In the genomic region with DNA sequence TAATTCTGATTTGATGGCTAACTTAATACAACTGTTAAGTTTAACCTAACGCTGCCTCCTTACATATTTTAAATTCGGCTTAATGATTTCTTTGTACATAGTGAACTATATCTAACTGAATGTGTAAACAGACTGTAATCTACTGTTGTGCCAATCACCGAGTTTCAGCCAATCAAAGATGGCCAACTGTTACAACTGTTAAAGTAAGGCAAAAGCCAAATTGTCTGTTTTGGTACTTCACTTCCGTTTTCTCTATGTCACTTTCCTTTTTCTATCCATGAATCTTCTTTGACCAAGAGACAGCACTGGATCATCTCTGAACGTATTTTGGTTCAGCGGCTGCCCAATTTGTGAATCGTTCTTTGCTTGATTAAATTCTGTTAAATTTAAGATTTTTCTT, we compare ENCODE assay signal across 13 cellular contexts.
DNase-seq lines count a peak whose midpoint lies in the region; ATAC-seq and TF ChIP-seq lines count a peak whose summit lies in the region.
"Had no signal": no experiment of that assay in that cellular context is flagged by ENCODE, and none has a peak within 500 bp of the region (broad histone marks: within the 10 kb centered on the region; RNA-seq: fewer than 3 reads in every experiment).

No MANE protein-coding gene starts in this region.

- H3K36me3 ChIP-seq in Loucy (ENCODE audit: insufficient read depth, low read length) (no peaks in the 10 kb centered on the region), OCI-LY3 (replicated peaks; ENCODE audit: low read depth, low read length) (no peaks in the 10 kb centered on the region), SU-DHL-6 (ENCODE audit: low read length) (no peaks in the 10 kb centered on the region), HAP-1 (replicated peaks) (no peaks in the 10 kb centered on the region)

- H3K9me2 ChIP-seq in Loucy (replicated peaks; ENCODE audit: low read depth, low read length) (no peaks in the 10 kb centered on the region), SU-DHL-6 (replicated peaks; ENCODE audit: insufficient read depth, low read length) (no peaks in the 10 kb centered on the region)

- H3K4me3 ChIP-seq in Loucy (ENCODE audit: low read length, poor library complexity, severe bottlenecking) (no peak overlapping the region), OCI-LY3 (ENCODE audit: low read length) (no peak overlapping the region), SU-DHL-6 (ENCODE audit: insufficient read depth, low read length, poor library complexity, severe bottlenecking) (no peak overlapping the region), HAP-1 (no peak overlapping the region)
- H3K4me3 ChIP-seq: A549 had no signal

- H2AFZ ChIP-seq in Loucy (ENCODE audit: low read length): 0 out of 2 replicates have a peak overlapping the region, but pooled peaks have one; percentile 55
- H2AFZ ChIP-seq in OCI-LY3 (ENCODE audit: low read depth, low read length): no peak overlapping the region
- H2AFZ ChIP-seq in SU-DHL-6 (ENCODE audit: low read depth, low read length, severe bottlenecking): no peak overlapping the region

- no peaks in the 10 kb centered on the region for H4K20me1 ChIP-seq in Loucy (ENCODE audit: insufficient read depth, low read length, poor library complexity, severe bottlenecking)
- no peaks in the 10 kb centered on the region for H4K20me1 ChIP-seq in OCI-LY3 (ENCODE audit: insufficient read depth, low read length)
- no peaks in the 10 kb centered on the region for H4K20me1 ChIP-seq in SU-DHL-6 (ENCODE audit: low read depth, low read length)

- H3K27ac ChIP-seq in OCI-LY3 (ENCODE audit: low read length) (no peak overlapping the region), SU-DHL-6 (ENCODE audit: low read depth, low read length) (no peak overlapping the region)
- H3K27ac ChIP-seq: A549, C4-2B had no signal

- H3K4me1 ChIP-seq in Loucy (ENCODE audit: insufficient read depth, low read length, poor library complexity, severe bottlenecking) (peaks cover 10% of the 10 kb centered on the region), OCI-LY3 (ENCODE audit: low read length) (peaks cover 9% of the 10 kb centered on the region), HAP-1 (no peaks in the 10 kb centered on the region)
- H3K4me1 ChIP-seq: A549, Caco-2 had no signal

- H3F3A ChIP-seq in Loucy (ENCODE audit: low read depth): no peaks in the 10 kb centered on the region
- no peaks in the 10 kb centered on the region for H3F3A ChIP-seq in SU-DHL-6 (ENCODE audit: insufficient read depth)

- ATAC-seq in HG02623 (IDR thresholded peaks at IDR 0.05; ENCODE audit: unreplicated experiment): no peak
- no peak for ATAC-seq in T-helper 17 cell
- ATAC-seq: A549 had no signal

- H3K4me3 Mint-ChIP-seq in T-helper 17 cell: no peak overlapping the region
- H3K4me3 Mint-ChIP-seq: CD4-positive, alpha-beta T cell; H9 had no signal

- H3K9me3 ChIP-seq in Loucy (ENCODE audit: insufficient read depth, low read depth, low read length): no peaks in the 10 kb centered on the region; the same call in 1 of the 2 replicates
- H3K9me3 ChIP-seq in OCI-LY3 (ENCODE audit: insufficient read depth, low read length): 0 out of 2 replicates have a peak, but pooled peaks cover 2% of the 10 kb centered on the region
- H3K9me3 ChIP-seq in SU-DHL-6 (ENCODE audit: insufficient read depth, low read length): no peaks in the 10 kb centered on the region
- peaks cover 4% of the 10 kb centered on the region for H3K9me3 ChIP-seq in T-helper 17 cell (ENCODE audit: control insufficient read depth, low read length, poor library complexity, severe bottlenecking)
- no peaks in the 10 kb centered on the region for H3K9me3 ChIP-seq in HAP-1
- H3K9me3 ChIP-seq: A549, Caco-2 had no signal

- H3K79me2 ChIP-seq in Loucy (ENCODE audit: insufficient read depth, low read length): no peaks in the 10 kb centered on the region
- no peaks in the 10 kb centered on the region for H3K79me2 ChIP-seq in OCI-LY3 (ENCODE audit: low read length)
- no peaks in the 10 kb centered on the region for H3K79me2 ChIP-seq in SU-DHL-6 (ENCODE audit: insufficient read depth, low read length)

- H3K36me3 Mint-ChIP-seq in T-helper 17 cell (ENCODE audit: low read depth): no peaks in the 10 kb centered on the region

- H3K9ac ChIP-seq in Loucy (ENCODE audit: low read depth, low read length, poor library complexity, severe bottlenecking) (no peak overlapping the region), OCI-LY3 (ENCODE audit: low read length) (no peak overlapping the region), SU-DHL-6 (ENCODE audit: low read length) (no peak overlapping the region)

- H3K4me1 Mint-ChIP-seq in T-helper 17 cell: no peaks in the 10 kb centered on the region
- H3K4me1 Mint-ChIP-seq: H9 had no signal

- H3K27me3 Mint-ChIP-seq in T-helper 17 cell: peaks cover 21% of the 10 kb centered on the region

- DNase-seq in T-helper 17 cell: no peak
- DNase-seq in HAP-1 (ENCODE audit: low spot score in 2 of 2): no peak
- DNase-seq: AML-193; Caco-2; CD4-positive, alpha-beta T cell; GOT3; H9 had no signal

- H3K27me3 ChIP-seq in Loucy (ENCODE audit: insufficient read depth, low read length, poor library complexity, severe bottlenecking): no peaks in the 10 kb centered on the region
- H3K27me3 ChIP-seq in OCI-LY3 (ENCODE audit: low read depth, low read length): no peaks in the 10 kb centered on the region
- no peaks in the 10 kb centered on the region for H3K27me3 ChIP-seq in SU-DHL-6 (ENCODE audit: low read length)
- peaks cover 42% of the 10 kb centered on the region for H3K27me3 ChIP-seq in HAP-1 (ENCODE audit: low read depth)

- H3K4me2 ChIP-seq in Loucy (ENCODE audit: low read depth, low read length, poor library complexity, severe bottlenecking): no peak overlapping the region
- H3K4me2 ChIP-seq in OCI-LY3 (ENCODE audit: low read length): 0 out of 2 replicates have a peak overlapping the region, but pooled peaks have one; percentile 7
- H3K4me2 ChIP-seq in SU-DHL-6 (ENCODE audit: low read depth, low read length, poor library complexity, severe bottlenecking): peak overlapping the region; percentile 20
- H3K4me2 ChIP-seq: A549 had no signal

- in situ Hi-C loops in HAP-1 (cut with MboI; ENCODE audit: low sequenced_read_pairs): no loop called here

- H3K27ac Mint-ChIP-seq in T-helper 17 cell: no peak overlapping the region
- H3K27ac Mint-ChIP-seq: CD4-positive, alpha-beta T cell; H9 had no signal

- TF ChIP-seq CTCF in Loucy (conservative IDR thresholded peaks at IDR 0.05; ENCODE audit: low read length): no peak
- no peak for TF ChIP-seq CTCF in OCI-LY3 (IDR thresholded peaks at IDR 0.05; ENCODE audit: low read depth, low read length)
- no peak for TF ChIP-seq CTCF in SU-DHL-6 (IDR thresholded peaks at IDR 0.05; ENCODE audit: insufficient read depth, low read length, poor library complexity, severe bottlenecking)
